Comparison of ENCODE assay signal across 1 cellular context in the genomic region with DNA sequence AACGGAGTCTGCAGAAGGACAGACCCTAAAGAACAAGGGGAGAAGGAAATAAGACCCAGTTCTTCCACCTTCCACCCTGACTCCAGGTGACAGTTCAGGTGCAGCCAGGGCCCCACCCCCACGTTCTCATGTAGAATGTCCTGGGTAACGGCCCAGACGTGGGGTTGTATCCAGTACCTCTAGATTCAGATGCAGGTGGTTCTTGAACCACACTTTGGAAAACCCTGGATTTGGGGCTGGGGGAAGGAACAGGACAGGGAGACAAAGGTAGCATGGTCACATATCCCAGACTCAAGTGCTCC.
TF ChIP-seq lines count a peak whose summit lies in the region.

No MANE protein-coding gene starts in this region.

TF ChIP-seq in GM23338, 12 proteins besides CTCF, POLR2A, EP300 and RAD21 (continued from another document):
- TF ChIP-seq REST (IDR thresholded peaks at IDR 0.05; ENCODE audit: unreplicated experiment): no peak
- TF ChIP-seq NANOG (IDR thresholded peaks at IDR 0.05; ENCODE audit: borderline replicate concordance): no peak
- TF ChIP-seq, protein P1, sequence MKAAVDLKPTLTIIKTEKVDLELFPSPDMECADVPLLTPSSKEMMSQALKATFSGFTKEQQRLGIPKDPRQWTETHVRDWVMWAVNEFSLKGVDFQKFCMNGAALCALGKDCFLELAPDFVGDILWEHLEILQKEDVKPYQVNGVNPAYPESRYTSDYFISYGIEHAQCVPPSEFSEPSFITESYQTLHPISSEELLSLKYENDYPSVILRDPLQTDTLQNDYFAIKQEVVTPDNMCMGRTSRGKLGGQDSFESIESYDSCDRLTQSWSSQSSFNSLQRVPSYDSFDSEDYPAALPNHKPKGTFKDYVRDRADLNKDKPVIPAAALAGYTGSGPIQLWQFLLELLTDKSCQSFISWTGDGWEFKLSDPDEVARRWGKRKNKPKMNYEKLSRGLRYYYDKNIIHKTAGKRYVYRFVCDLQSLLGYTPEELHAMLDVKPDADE (IDR thresholded peaks at IDR 0.05): no peak
- TF ChIP-seq EZH2 (IDR thresholded peaks at IDR 0.05; ENCODE audit: low read depth, unreplicated experiment): no peak
- no peak for TF ChIP-seq POLR2AphosphoS5 (IDR thresholded peaks at IDR 0.05; ENCODE audit: low read depth)
- no peak for TF ChIP-seq JUNB (IDR thresholded peaks at IDR 0.05; ENCODE audit: unreplicated experiment)
- no peak for TF ChIP-seq ZNF331 (CRISPR knock-in tag; IDR thresholded peaks at IDR 0.05; ENCODE audit: low read depth)
